Comparison of ENCODE assay signal across 8 cellular contexts in genomic region chr9:127567119-127567897, GRCh38. TPM values are rescaled to one million over a fixed set of nuclear protein-coding genes. Genes with fewer than 3 reads are reported as not detected.
A peak's percentile ranks its signal among the peaks of the same experiment; 100 is the strongest.
DNase-seq lines count a peak whose midpoint lies in the region; ATAC-seq and TF ChIP-seq lines count a peak whose summit lies in the region.

No MANE protein-coding gene starts in this region.

- H3K4me3 Mint-ChIP-seq in endothelial cell (ENCODE audit: unreplicated experiment): peak overlapping the region; percentile 95

- H3K36me3 Mint-ChIP-seq in endothelial cell (ENCODE audit: low read depth, unreplicated experiment): peaks cover 14% of the 10 kb centered on the region

- H3K9me3 Mint-ChIP-seq in endothelial cell (ENCODE audit: unreplicated experiment): no peaks in the 10 kb centered on the region

- peaks cover 4% of the 10 kb centered on the region for H3K27me3 Mint-ChIP-seq in endothelial cell (ENCODE audit: unreplicated experiment)

- peak overlapping the region; percentile 32 for H3K27ac Mint-ChIP-seq in endothelial cell (ENCODE audit: unreplicated experiment)

- ATAC-seq in GM19324 (IDR thresholded peaks at IDR 0.05; ENCODE audit: low FRiP score, unreplicated experiment) (no peak), GM18909 (IDR thresholded peaks at IDR 0.05; ENCODE audit: poor library complexity, unreplicated experiment) (no peak), HG02885 (IDR thresholded peaks at IDR 0.05; ENCODE audit: poor library complexity, unreplicated experiment) (no peak)

- DNase-seq in ELF-1 (ENCODE audit: low read depth, low spot score) (peak; percentile 63), RPMI8226 (peak; percentile 58), endothelial cell (ENCODE audit: low spot score) (peak; percentile 36), myocyte (ENCODE audit: low read depth) (peak; percentile 68), NCI-H345 (lab: John Stamatoyannopoulos, UW) (no peak)

- TF ChIP-seq CTCF in endothelial cell (IDR thresholded peaks at IDR 0.05; ENCODE audit: unreplicated experiment): no peak

- H3K4me1 Mint-ChIP-seq in endothelial cell (ENCODE audit: unreplicated experiment): peaks cover 30% of the 10 kb centered on the region

RNA-seq across cellular contexts. Expression of gene STXBP1, which starts 44.8 kb away (rescaled TPM):
- total RNA-seq in endothelial cell (ENCODE audit: unreplicated experiment): 113 TPM
- total RNA-seq in myocyte: 10.6 and 21.9 TPM in 2 replicates
- 31.0 TPM for polyA plus RNA-seq in myocyte (2012)
